In genomic region chr20:17822540-17823155, GRCh38 we compare ENCODE assay signal across 19 cellular contexts.
DNase-seq lines count a peak whose midpoint lies in the region; ATAC-seq and TF ChIP-seq lines count a peak whose summit lies in the region.
"Had no signal": no experiment of that assay in that cellular context is flagged by ENCODE, and none has a peak within 500 bp of the region (broad histone marks: within the 10 kb centered on the region; RNA-seq: fewer than 3 reads in every experiment).

No MANE protein-coding gene starts in this region.

- POLR2A ChIA-PET in AG04450 (lab: Yijun Ruan, JAX) = interaction anchor here (0.6 to 1.5 kb wide), 6 partner anchors 14 to 145 kb away, joined by 3 to 12 read pairs (median 6); partner anchors contain the start of gene RRBP1

- in situ Hi-C loops in G401 (cut with HindIII; ENCODE audit: low sequenced_read_pairs) = no loop called here

- DNase-seq in AG04450 (ENCODE audit: low read depth, low spot score) (no peak), body of pancreas (no peak), G401 (ENCODE audit: low spot score) (no peak), cortex of kidney (lab: John Stamatoyannopoulos, UW) (no peak), Calu3 (no peak)
- DNase-seq: DMS153, Karpas-422, MG63, NCI-H1092, NCI-H1694, NCI-H2107, NCI-H2227 treated with DMSO at 0.1 percent for 48 hours, NCI-H524 treated with DMSO at 0.1 percent for 48 hours, Right ventricle myocardium superior had no signal

- H3K27ac Mint-ChIP-seq in nephron = peak overlapping the region; percentile 94 to 95 (median 94)
- no peak overlapping the region for H3K27ac Mint-ChIP-seq in Calu3 (ENCODE audit: unreplicated experiment)

- H3K27ac ChIP-seq in AG04450 (ENCODE audit: low read depth, low read length) (peak overlapping the region; percentile 11), body of pancreas (peak overlapping the region; percentile 62 to 83 (median 78)), subcutaneous abdominal adipose tissue (ENCODE audit: low read depth, low read length) (peak overlapping the region; percentile 46)
- H3K27ac ChIP-seq: A549 had no signal

- H3K4me3 Mint-ChIP-seq in nephron (no peak overlapping the region), Calu3 (ENCODE audit: low read depth, unreplicated experiment) (no peak overlapping the region)
- H3K4me3 Mint-ChIP-seq: CD14-positive monocyte had no signal

- H3K9me3 Mint-ChIP-seq in nephron (no peaks in the 10 kb centered on the region), Calu3 (ENCODE audit: low read depth, unreplicated experiment) (no peaks in the 10 kb centered on the region)

- H3K27me3 ChIP-seq in AG04450 (ENCODE audit: control insufficient read depth, insufficient read depth, low read length) = no peaks in the 10 kb centered on the region
- no peaks in the 10 kb centered on the region for H3K27me3 ChIP-seq in body of pancreas
- no peaks in the 10 kb centered on the region for H3K27me3 ChIP-seq in subcutaneous abdominal adipose tissue (ENCODE audit: control insufficient read depth in 5 of 5, insufficient read depth in 4 of 5, low read length in 5 of 5)
- H3K27me3 ChIP-seq: MG63 had no signal

- intact Hi-C loops in body of pancreas (cut with DNase I) = no loop called here
- intact Hi-C loops in Calu3 (cut with micrococcal nuclease; ENCODE audit: unreplicated experiment) = no loop called here

- no peak overlapping the region for H3K4me3 ChIP-seq in AG04450 (ENCODE audit: low read depth, low read length)
- no peak overlapping the region for H3K4me3 ChIP-seq in body of pancreas
- no peak overlapping the region for H3K4me3 ChIP-seq in subcutaneous abdominal adipose tissue (ENCODE audit: low read depth in 1 of 5, low read length in 5 of 5)
- H3K4me3 ChIP-seq: A549, MG63 had no signal

- H3K9ac ChIP-seq in subcutaneous abdominal adipose tissue (ENCODE audit: low read length in 5 of 5) = no peak overlapping the region

- TF ChIP-seq POLR2A in body of pancreas (IDR thresholded peaks at IDR 0.05) = no peak

- H3K36me3 ChIP-seq in body of pancreas (replicated peaks in 1 of 2; ENCODE audit: insufficient read depth in 1 of 2, low read depth in 2 of 2) = no peaks in the 10 kb centered on the region
- no peaks in the 10 kb centered on the region for H3K36me3 ChIP-seq in subcutaneous abdominal adipose tissue (ENCODE audit: control insufficient read depth in 5 of 5, insufficient read depth in 5 of 5, low read length in 5 of 5)
- H3K36me3 ChIP-seq: MG63 had no signal

- no peak for ATAC-seq in body of pancreas
- ATAC-seq in HG03045 (IDR thresholded peaks at IDR 0.05; ENCODE audit: unreplicated experiment) = no peak

- 88 to 93% methylated on average over 9 to 12 of the region's 12 CpGs for WGBS in body of pancreas, 2 donors

- H3K4me1 Mint-ChIP-seq in nephron (peaks cover 48% of the 10 kb centered on the region), Calu3 (ENCODE audit: low read depth, unreplicated experiment) (peaks cover 20% of the 10 kb centered on the region)

- H3K4me1 ChIP-seq in body of pancreas (peaks cover 24% of the 10 kb centered on the region), subcutaneous abdominal adipose tissue (ENCODE audit: control insufficient read depth in 5 of 5, insufficient read depth in 5 of 5, low read length in 5 of 5) (peaks cover 4 to 27% (median 25%) of the 10 kb centered on the region in 5 donors)

- no peaks in the 10 kb centered on the region for H3K27me3 Mint-ChIP-seq in nephron (ENCODE audit: low read depth)
- H3K27me3 Mint-ChIP-seq in Calu3 (ENCODE audit: unreplicated experiment) = no peaks in the 10 kb centered on the region

- no peaks in the 10 kb centered on the region for H3K36me3 Mint-ChIP-seq in nephron (ENCODE audit: low read depth)
- no peaks in the 10 kb centered on the region for H3K36me3 Mint-ChIP-seq in Calu3 (ENCODE audit: insufficient read depth, unreplicated experiment)
- H3K36me3 Mint-ChIP-seq: CD14-positive monocyte had no signal

- no TSS peak for BruUV-seq in Calu3 (replicated peaks; lab: Mats Ljungman, UMichigan)

- TF ChIP-seq CTCF in AG04450 (IDR thresholded peaks at IDR 0.05; ENCODE audit: low read depth, low read length) = no peak
- TF ChIP-seq CTCF in body of pancreas (IDR thresholded peaks at IDR 0.05) = no peak
- no peak for TF ChIP-seq CTCF in nephron (IDR thresholded peaks at IDR 0.05; ENCODE audit: unreplicated experiment in 3 of 3)
- TF ChIP-seq CTCF in Calu3 (IDR thresholded peaks at IDR 0.05; ENCODE audit: unreplicated experiment) = no peak

- CTCF ChIA-PET in AG04450 (lab: Charles Lee) = interaction anchor here (1.0 to 1.4 kb wide), 3 partner anchors 11 to 84 kb away, joined by 3 read pairs; no protein-coding TSS in a partner anchor
- CTCF ChIA-PET in Calu3 (lab: Charles Lee) = interaction anchor here (0.6 kb wide), 1 partner anchor 82 kb away, joined by 4 read pairs; no protein-coding TSS in a partner anchor

- peaks cover 5% of the 10 kb centered on the region for H3K9me3 ChIP-seq in AG04450 (ENCODE audit: control insufficient read depth, insufficient read depth, low read length)
- no peaks in the 10 kb centered on the region for H3K9me3 ChIP-seq in body of pancreas
- H3K9me3 ChIP-seq in subcutaneous abdominal adipose tissue (ENCODE audit: control insufficient read depth in 5 of 5, low read length in 5 of 5) = peaks cover 0 to 4% (median 0%) of the 10 kb centered on the region in 5 donors
- H3K9me3 ChIP-seq: A549, MG63 had no signal

Comparison
In these comparisons a context has a peak if more than half of its experiments do, and no peak if none do; other contexts are left out.
1. H3K27ac ChIP-seq: peak in every context shown above with its lines; median percentile 78 in body of pancreas; 46 in subcutaneous abdominal adipose tissue; 11 in AG04450.